Comparison of ENCODE assay signal across 30 cellular contexts in genomic region chr4:92600638-92601037, GRCh38.
DNase-seq lines count a peak whose midpoint lies in the region; ATAC-seq, FAIRE-seq and TF ChIP-seq lines count a peak whose summit lies in the region.
"Had no signal": no experiment of that assay in that cellular context is flagged by ENCODE, and none has a peak within 500 bp of the region (broad histone marks: within the 10 kb centered on the region; RNA-seq: fewer than 3 reads in every experiment).

No MANE protein-coding gene starts in this region.

- H3K27me3 Mint-ChIP-seq in activated naive CD8-positive, alpha-beta T cell treated with anti-CD3 and anti-CD28 coated beads, Interleukin-2, amount 50 U/mL, for 24 hours, result no peaks in the 10 kb centered on the region
- H3K27me3 Mint-ChIP-seq: activated CD4-positive, alpha-beta T cell treated with anti-CD3 and anti-CD28 coated beads, Interleukin-2, amount 10 ng/mL, durations not matched to agents 24 days and 14 days; B cell; dendritic cell treated with granulocyte-macrophage colony-stimulating factor and Interleukin-4, amounts not matched to agents 40 ng/mL and 50 ng/mL, for 4 days; naive B cell had no signal

- TF ChIP-seq EP300 in Ishikawa (IDR thresholded peaks at IDR 0.05; ENCODE audit: borderline replicate concordance), result no peak

- no peaks in the 10 kb centered on the region for H3K4me1 Mint-ChIP-seq in activated naive CD8-positive, alpha-beta T cell treated with anti-CD3 and anti-CD28 coated beads, Interleukin-2, amount 50 U/mL, for 24 hours
- H3K4me1 Mint-ChIP-seq: activated CD4-positive, alpha-beta T cell treated with anti-CD3 and anti-CD28 coated beads, Interleukin-2, amount 10 ng/mL, durations not matched to agents 24 days and 14 days; B cell; naive B cell had no signal

- peak; percentile 25; the same call in 1 of the 2 replicates for TF ChIP-seq RAD21 in Ishikawa (IDR thresholded peaks at IDR 0.05; ENCODE audit: low read depth)

- H3K36me3 Mint-ChIP-seq in activated naive CD8-positive, alpha-beta T cell treated with anti-CD3 and anti-CD28 coated beads, Interleukin-2, amount 50 U/mL, for 24 hours (ENCODE audit: low read depth), result no peaks in the 10 kb centered on the region
- H3K36me3 Mint-ChIP-seq: mesothelial cell of epicardium, naive B cell had no signal

- no peak for ATAC-seq in activated naive CD8-positive, alpha-beta T cell treated with anti-CD3 and anti-CD28 coated beads, Interleukin-2, amount 50 U/mL, for 24 hours
- ATAC-seq: activated T-cell treated with anti-CD3 and anti-CD28 coated beads, Interleukin-2, amount 50 U/mL, for 4 hours had no signal

- no peak overlapping the region for H3K27ac Mint-ChIP-seq in activated naive CD8-positive, alpha-beta T cell treated with anti-CD3 and anti-CD28 coated beads, Interleukin-2, amount 50 U/mL, for 24 hours
- H3K27ac Mint-ChIP-seq: activated CD4-positive, alpha-beta T cell treated with anti-CD3 and anti-CD28 coated beads, Interleukin-2, amount 10 ng/mL, durations not matched to agents 24 days and 14 days; B cell; dendritic cell treated with granulocyte-macrophage colony-stimulating factor and Interleukin-4, amounts not matched to agents 40 ng/mL and 50 ng/mL, for 4 days; mesothelial cell of epicardium; naive B cell had no signal

- no peak overlapping the region for H3K4me3 Mint-ChIP-seq in activated naive CD8-positive, alpha-beta T cell treated with anti-CD3 and anti-CD28 coated beads, Interleukin-2, amount 50 U/mL, for 24 hours
- H3K4me3 Mint-ChIP-seq: activated CD4-positive, alpha-beta T cell treated with anti-CD3 and anti-CD28 coated beads, Interleukin-2, amount 10 ng/mL, durations not matched to agents 24 days and 14 days; activated T-cell treated with anti-CD3 and anti-CD28 coated beads, Interleukin-2, amount 50 U/mL, for 4 hours; B cell; dendritic cell treated with granulocyte-macrophage colony-stimulating factor and Interleukin-4, amounts not matched to agents 40 ng/mL and 50 ng/mL, for 4 days; mesothelial cell of epicardium; naive B cell had no signal

- no peak for FAIRE-seq in H54 (lab: Jason Lieb, UNC)
- FAIRE-seq: endometrium, frontal cortex, islet of Langerhans, small intestine, TTC549 had no signal

- DNase-seq in A172 (ENCODE audit: low spot score) (peak; percentile 2), ecto neural progenitor cell (ENCODE audit: low spot score) (peak; percentile 47), left kidney (ENCODE audit: low read depth, low spot score) (peak; percentile 6), NCI-H69 (lab: John Stamatoyannopoulos, UW) (no peak), HuH-7.5 (ENCODE audit: low spot score) (no peak), H54 (ENCODE audit: insufficient read length, low spot score) (no peak)
- DNase-seq in activated naive CD8-positive, alpha-beta T cell treated with anti-CD3 and anti-CD28 coated beads, Interleukin-2, amount 50 U/mL, for 24 hours, result no peak
- DNase-seq: activated CD4-positive, alpha-beta T cell treated with anti-CD3 and anti-CD28 coated beads, Interleukin-2, amount 10 ng/mL, durations not matched to agents 24 days and 14 days; activated T-cell treated with anti-CD3 and anti-CD28 coated beads, Interleukin-2, amount 50 U/mL, for 4 hours; central memory CD4-positive, alpha-beta T cell; DMS79; IMR-90; naive B cell; NCI-H1048; NCI-H1694; NCI-H2171; NCI-H524; RPMI8226; small intestine; stimulated activated CD4-positive, alpha-beta T cell treated with anti-CD3 and anti-CD28 coated beads, Interleukin-1b, Interleukin-23, amount 100 ng/mL, for 48 hours; T-helper 1 cell; transverse colon had no signal

- TF ChIP-seq POLR2A in H54 (IDR thresholded peaks at IDR 0.05; ENCODE audit: low read depth, low read length), result no peak

- no peaks in the 10 kb centered on the region for H3K9me3 Mint-ChIP-seq in activated naive CD8-positive, alpha-beta T cell treated with anti-CD3 and anti-CD28 coated beads, Interleukin-2, amount 50 U/mL, for 24 hours
- H3K9me3 Mint-ChIP-seq: mesothelial cell of epicardium had no signal

TF ChIP-seq in Ishikawa, 13 proteins besides CTCF, POLR2A, EP300 and RAD21:
- TF ChIP-seq TCF12 (IDR thresholded peaks at IDR 0.05; ENCODE audit: low read depth), result no peak
- no peak for TF ChIP-seq TEAD4 (IDR thresholded peaks at IDR 0.05)
- no peak for TF ChIP-seq YY1 (IDR thresholded peaks at IDR 0.05; ENCODE audit: low read depth)

Comparison
In these comparisons a context has a peak if more than half of its experiments do, and no peak if none do; other contexts are left out.
1. DNase-seq: peak in A172 (single experiment), ecto neural progenitor cell (single experiment) and left kidney (single experiment); none in NCI-H69 (single experiment), HuH-7.5 (single experiment), H54 (single experiment) and activated naive CD8-positive, alpha-beta T cell treated with anti-CD3 and anti-CD28 coated beads, Interleukin-2, amount 50 U/mL, for 24 hours (single experiment).